In the genomic region with DNA sequence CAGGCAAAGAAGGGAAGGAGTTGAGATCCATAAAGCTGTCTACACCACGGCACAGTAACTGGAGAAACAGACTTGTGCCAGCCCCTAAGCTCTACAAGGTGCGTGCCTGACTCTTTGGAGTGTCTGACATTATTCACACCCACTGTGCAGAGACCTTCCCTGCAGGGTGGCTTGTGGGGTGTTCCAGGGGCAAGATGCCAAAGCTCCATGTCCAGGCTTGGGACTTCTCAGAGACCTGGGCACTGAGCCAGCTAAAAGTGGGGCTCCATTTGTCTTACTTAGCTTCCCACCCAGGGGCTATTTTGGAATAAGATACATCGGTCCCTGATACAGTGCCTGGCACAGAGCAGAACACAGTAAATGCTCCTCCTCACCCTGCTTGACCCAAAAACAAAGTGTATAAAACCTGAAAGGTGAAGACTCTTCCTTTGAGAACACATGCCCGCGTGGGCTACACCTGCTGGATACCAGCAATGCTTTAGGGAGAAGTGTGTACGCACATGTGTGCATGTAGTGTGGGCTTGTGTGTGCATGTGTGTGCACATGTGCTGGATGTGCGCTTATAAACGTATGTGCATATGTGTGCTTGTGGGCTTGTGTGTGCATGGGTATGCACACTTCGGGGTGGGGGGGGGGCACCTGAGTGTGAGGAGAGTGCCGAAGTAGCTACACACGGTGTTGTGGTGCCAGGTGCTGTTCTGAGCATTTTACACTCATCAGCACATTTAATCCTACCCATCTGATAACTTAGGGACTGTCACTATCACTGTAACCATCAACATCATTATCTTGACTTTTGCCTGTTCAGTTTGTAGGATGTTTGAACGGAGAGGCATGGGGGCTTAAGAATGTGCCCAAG, we compare ENCODE assay signal across 23 cellular contexts.
A peak's percentile ranks its signal among the peaks of the same experiment; 100 is the strongest.
DNase-seq lines count a peak whose midpoint lies in the region; ATAC-seq and TF ChIP-seq lines count a peak whose summit lies in the region.
"Had no signal": no experiment of that assay in that cellular context is flagged by ENCODE, and none has a peak within 500 bp of the region (broad histone marks: within the 10 kb centered on the region; RNA-seq: fewer than 3 reads in every experiment).

No MANE protein-coding gene starts in this region.

- H3K4me3 ChIP-seq in IMR-90 (ENCODE audit: insufficient read depth, low read depth, low read length) (no peak overlapping the region), suprapubic skin (no peak overlapping the region)
- H3K4me3 ChIP-seq: BLaER1, gastroesophageal sphincter, left ventricle myocardium inferior, SK-N-MC, skin epidermis, tibial nerve had no signal

- H3K23ac ChIP-seq in IMR-90 (ENCODE audit: low read depth, low read length) = no peak overlapping the region

- peak; percentile 50 for DNase-seq in activated effector memory CD4-positive, alpha-beta T cell treated with anti-CD3 and anti-CD28 coated beads, Interleukin-2, amount 50 U/mL, for 16 hours
- DNase-seq in activated effector memory CD4-positive, alpha-beta T cell treated with Interleukin-2 at 50 U/mL for 16 hours = no peak
- DNase-seq in IMR-90 (no peak), islet precursor cell (peak; percentile 33), suprapubic skin (ENCODE audit: low spot score in 2 of 2) (peak; percentile 46 to 56), NCI-H446 treated with DMSO at 0.1 percent for 48 hours (lab: John Stamatoyannopoulos, UW) (no peak)
- DNase-seq: activated CD4-positive, alpha-beta T cell treated with anti-CD3 and anti-CD28 coated beads for 48 hours; COR-L47; HCEC 1CT; hippocampal formation; immature natural killer cell; left ventricle myocardium inferior; NCI-H1436; NCI-H2081 treated with DMSO at 0.1 percent for 48 hours; occipital lobe; T-helper 2 cell had no signal

- H3K9me3 ChIP-seq in IMR-90 (ENCODE audit: control insufficient read depth, insufficient read depth, low read length) (no peaks in the 10 kb centered on the region), suprapubic skin (no peaks in the 10 kb centered on the region)
- H3K9me3 ChIP-seq: BLaER1, gastroesophageal sphincter, left ventricle myocardium inferior, tibial nerve had no signal

- H4K20me1 ChIP-seq in IMR-90 (ENCODE audit: insufficient read depth, low read length) = peaks cover 24% of the 10 kb centered on the region
- H4K20me1 ChIP-seq: BLaER1 had no signal

- no peak overlapping the region for H2AK5ac ChIP-seq in IMR-90 (ENCODE audit: low read depth, low read length)

- no peak overlapping the region for H3K56ac ChIP-seq in IMR-90 (ENCODE audit: extremely low read depth, insufficient read depth, low read length)

- H2AFZ ChIP-seq in IMR-90 (replicated peaks; ENCODE audit: low read length, poor library complexity) = no peak overlapping the region

- H4K5ac ChIP-seq in IMR-90 (ENCODE audit: low read depth, low read length) = no peak overlapping the region

- ATAC-seq in IMR-90 (ENCODE audit: low read depth) (no peak), HG02970 (IDR thresholded peaks at IDR 0.05; ENCODE audit: low FRiP score, unreplicated experiment) (no peak)
- ATAC-seq: gastroesophageal sphincter; naive thymus-derived CD4-positive, alpha-beta T cell had no signal

- H3K27ac ChIP-seq in IMR-90 (ENCODE audit: insufficient read depth, low read length) = no peak overlapping the region
- H3K27ac ChIP-seq in suprapubic skin = no peak overlapping the region
- H3K27ac ChIP-seq: BLaER1, gastroesophageal sphincter, left ventricle myocardium inferior, SK-N-MC, skin epidermis, tibial nerve had no signal

- no peak overlapping the region for H2BK20ac ChIP-seq in IMR-90 (ENCODE audit: low read depth, low read length)

- H2AK9ac ChIP-seq in IMR-90 (replicated peaks; ENCODE audit: low read depth, low read length, poor library complexity) = no peak overlapping the region

- TF ChIP-seq EP300 in suprapubic skin (IDR thresholded peaks at IDR 0.05) = no peak

- dilution Hi-C loops in IMR-90 (cut with HindIII; ENCODE audit: low sequenced_read_pairs, unreplicated experiment) = no loop called here

- H4K91ac ChIP-seq in IMR-90 (ENCODE audit: insufficient read depth, low read depth, low read length) = no peak overlapping the region

- POLR2A ChIA-PET in IMR-90 (lab: Charles Lee; ENCODE audit: unreplicated experiment) = no interaction called here

- in situ Hi-C loops in IMR-90 (cut with MboI; ENCODE audit: low sequenced_read_pairs) = no loop called here

- WGBS in IMR-90 (ENCODE audit: extremely low coverage in 2 of 2, insufficient read length in 1 of 2), 2 experiments = 70% methylated on average over 2 of the region's 12 CpGs; no CpG with 5 or more reads in 1 of the 2 experiments
- 87% methylated on average over 12 of the region's 12 CpGs for WGBS in suprapubic skin

- H3K36me3 ChIP-seq in IMR-90 (ENCODE audit: control insufficient read depth, insufficient read depth, low read length) (no peaks in the 10 kb centered on the region), suprapubic skin (no peaks in the 10 kb centered on the region)
- H3K36me3 ChIP-seq: BLaER1, gastroesophageal sphincter, left ventricle myocardium inferior, tibial nerve had no signal

- TF ChIP-seq POLR2A in IMR-90 (IDR thresholded peaks at IDR 0.05; ENCODE audit: low read depth, low read length) (no peak), suprapubic skin (IDR thresholded peaks at IDR 0.05) (no peak)

- H3K14ac ChIP-seq in IMR-90 (replicated peaks; ENCODE audit: low read depth, low read length) = no peak overlapping the region

- no peak overlapping the region for H4K8ac ChIP-seq in IMR-90 (ENCODE audit: low read depth in 2 of 2, low read length in 2 of 2)

- TF ChIP-seq CTCF in IMR-90 (conservative IDR thresholded peaks at IDR 0.05; ENCODE audit: low read depth, low read length) (no peak), suprapubic skin (IDR thresholded peaks at IDR 0.05) (no peak)

- intact Hi-C loops in IMR-90 (cut with micrococcal nuclease) = no loop called here

- CTCF ChIA-PET in IMR-90 (lab: Yijun Ruan, JAX) = no interaction called here

- no peak overlapping the region for H2BK15ac ChIP-seq in IMR-90 (ENCODE audit: low read depth, low read length)

- peaks cover 7 to 78% of the 10 kb centered on the region in 2 experiments; a peak in 2 of 4 replicates for H3K79me1 ChIP-seq in IMR-90 (ENCODE audit: low read depth in 1 of 2, low read length in 2 of 2)

- no peak overlapping the region for H3K9ac ChIP-seq in IMR-90 (ENCODE audit: low read depth, low read length)
- H3K9ac ChIP-seq: BLaER1 had no signal

- H2BK120ac ChIP-seq in IMR-90 (ENCODE audit: low read depth, low read length) = no peak overlapping the region

- H2BK5ac ChIP-seq in IMR-90 (ENCODE audit: low read depth, low read length, poor library complexity, severe bottlenecking) = no peak overlapping the region

- H3K27me3 ChIP-seq in IMR-90 (ENCODE audit: control insufficient read depth, insufficient read depth, low read length) (no peaks in the 10 kb centered on the region), suprapubic skin (peaks cover 6% of the 10 kb centered on the region)
- H3K27me3 ChIP-seq: BLaER1 had no signal

- peaks cover 6% of the 10 kb centered on the region; the same call in 1 of the 2 replicates for H3K9me1 ChIP-seq in IMR-90 (ENCODE audit: insufficient read depth, low read length)

- H3K18ac ChIP-seq in IMR-90 (ENCODE audit: low read depth, low read length) = no peak overlapping the region

- TF ChIP-seq RAD21 in IMR-90 (IDR thresholded peaks at IDR 0.05; ENCODE audit: low read length) = no peak

- no TSS peak for BruUV-seq in IMR-90 (replicated peaks; lab: Mats Ljungman, UMichigan)

- H3K4me1 ChIP-seq in IMR-90 (ENCODE audit: control insufficient read depth, insufficient read depth, low read length) (peaks cover 6% of the 10 kb centered on the region), suprapubic skin (peaks cover 18% of the 10 kb centered on the region)

- H3K4ac ChIP-seq in IMR-90 (ENCODE audit: low read depth, low read length) = no peak overlapping the region

- no peak overlapping the region for H3K4me2 ChIP-seq in IMR-90 (ENCODE audit: low read depth, low read length)
- H3K4me2 ChIP-seq: BLaER1 had no signal

TF ChIP-seq in IMR-90, 13 proteins besides CTCF, POLR2A, EP300 and RAD21:
- TF ChIP-seq MAFK (IDR thresholded peaks at IDR 0.05; ENCODE audit: low read depth, low read length) = 0 out of 2 replicates have a peak, but pooled peaks have one; percentile 5
- TF ChIP-seq SMC3 (IDR thresholded peaks at IDR 0.05; ENCODE audit: low read depth, low read length) = no peak
- no peak for TF ChIP-seq NFE2L2 (IDR thresholded peaks at IDR 0.05; ENCODE audit: low read depth, low read length)
- TF ChIP-seq RCOR1 (IDR thresholded peaks at IDR 0.05; ENCODE audit: insufficient replicate concordance, low read length) = no peak
- TF ChIP-seq, protein P1, sequence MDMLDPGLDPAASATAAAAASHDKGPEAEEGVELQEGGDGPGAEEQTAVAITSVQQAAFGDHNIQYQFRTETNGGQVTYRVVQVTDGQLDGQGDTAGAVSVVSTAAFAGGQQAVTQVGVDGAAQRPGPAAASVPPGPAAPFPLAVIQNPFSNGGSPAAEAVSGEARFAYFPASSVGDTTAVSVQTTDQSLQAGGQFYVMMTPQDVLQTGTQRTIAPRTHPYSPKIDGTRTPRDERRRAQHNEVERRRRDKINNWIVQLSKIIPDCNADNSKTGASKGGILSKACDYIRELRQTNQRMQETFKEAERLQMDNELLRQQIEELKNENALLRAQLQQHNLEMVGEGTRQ (IDR thresholded peaks at IDR 0.05; ENCODE audit: low read depth, low read length) = no peak
TF ChIP-seq in IMR-90: peak in this region for 1.

Comparison
In these comparisons a context has a peak if more than half of its experiments do, and no peak if none do; other contexts are left out.
1. DNase-seq: peak in activated effector memory CD4-positive, alpha-beta T cell treated with anti-CD3 and anti-CD28 coated beads, Interleukin-2, amount 50 U/mL, for 16 hours (single experiment), islet precursor cell (single experiment) and suprapubic skin (2 of 2); none in activated effector memory CD4-positive, alpha-beta T cell treated with Interleukin-2 at 50 U/mL for 16 hours (single experiment), IMR-90 (single experiment) and NCI-H446 treated with DMSO at 0.1 percent for 48 hours (single experiment).